29 cellular contexts compared by ENCODE assay signal in genomic region chr18:55663891-55664290, GRCh38.
"Had no signal": no experiment of that assay in that cellular context is flagged by ENCODE, and none has a peak within 500 bp of the region (broad histone marks: within the 10 kb centered on the region; RNA-seq: fewer than 3 reads in every experiment).

No MANE protein-coding gene starts in this region.

- H3K9me3 ChIP-seq: lower lobe of right lung, neutrophil, right atrium auricular region, right lobe of liver, upper lobe of left lung, vagina had no signal

- H3K27me3 ChIP-seq: left lung, neural progenitor cell, neutrophil, right atrium auricular region, right lobe of liver, tibial nerve, upper lobe of left lung, vagina had no signal

- ATAC-seq: left colon; left lung; lower lobe of right lung; natural killer cell; right lobe of liver; stimulated activated memory B cell treated with anti-CD40 and anti-IgM and Interleukin-4, amounts not matched to agents 10 μg/mL and 1 μg/mL and 100 μg/mL, for 72 hours; stimulated activated naive CD8-positive, alpha-beta T cell treated with anti-CD3 and anti-CD28 coated beads, Interleukin-15, amount 100 ng/mL, for 72 hours had no signal

- H3K36me3 ChIP-seq: left lung, lower lobe of right lung, neural progenitor cell, neutrophil, right atrium auricular region, right lobe of liver, tibial nerve, upper lobe of left lung, vagina had no signal

- H3K79me2 ChIP-seq: parathyroid adenoma had no signal

- H3K4me2 ChIP-seq: neural progenitor cell, smooth muscle cell had no signal

- H3K27ac ChIP-seq: left lung, lower lobe of right lung, neural progenitor cell, neutrophil, parathyroid adenoma, right atrium auricular region, right lobe of liver, tibial nerve, upper lobe of left lung, vagina had no signal

- DNase-seq: hypothalamus; immature natural killer cell; kidney; left colon; lower lobe of right lung; mammary epithelial cell; mesendoderm; naive B cell; natural killer cell; nephron progenitor cell; occipital lobe; right lobe of liver; stimulated activated CD4-positive, alpha-beta T cell treated with anti-CD3 and anti-CD28 coated beads, Interleukin-1b, Interleukin-23, amount 100 ng/mL, for 48 hours; stimulated activated CD4-positive, alpha-beta T cell treated with anti-CD3 and anti-CD28 coated beads, Interleukin-2, amount 100 ng/mL, for 48 hours; stimulated activated CD4-positive, alpha-beta T cell treated with anti-CD3 and anti-CD28 coated beads, Interleukin-4, amount 100 ng/mL, for 4 hours; stimulated activated CD8-positive, alpha-beta memory T cell treated with anti-CD3 and anti-CD28 coated beads, Interleukin-4, amount 100 ng/mL, for 48 hours; stimulated activated naive CD4-positive, alpha-beta T cell treated with Interleukin-2 at 50 U/mL for 16 hours; stimulated activated naive CD8-positive, alpha-beta T cell treated with anti-CD3 and anti-CD28 coated beads, Interleukin-15, amount 100 ng/mL, for 72 hours; substantia nigra; upper lobe of left lung had no signal

- H2AFZ ChIP-seq: neural progenitor cell, parathyroid adenoma had no signal

- H3K4me1 ChIP-seq: left lung, lower lobe of right lung, neural progenitor cell, parathyroid adenoma, right atrium auricular region, right lobe of liver, tibial nerve, upper lobe of left lung, vagina had no signal

- H3K4me3 ChIP-seq: left lung, lower lobe of right lung, neural progenitor cell, right atrium auricular region, right lobe of liver, smooth muscle cell, tibial nerve, upper lobe of left lung, vagina had no signal
